ENCODE assay signal across 8 cellular contexts in genomic region chr14:23556700-23557440, GRCh38. TPM values are rescaled to one million over a fixed set of nuclear protein-coding genes. Genes with fewer than 3 reads are reported as not detected.
DNase-seq lines count a peak whose midpoint lies in the region; ATAC-seq and TF ChIP-seq lines count a peak whose summit lies in the region.

No MANE protein-coding gene starts in this region.

- peaks cover 41% of the 10 kb centered on the region for H3K36me3 Mint-ChIP-seq in Caco-2 (ENCODE audit: insufficient read depth, unreplicated experiment)

- no peaks in the 10 kb centered on the region for H4K20me1 ChIP-seq in neural cell (ENCODE audit: insufficient read depth)

- ATAC-seq in GM21526 (IDR thresholded peaks at IDR 0.05; ENCODE audit: low FRiP score, unreplicated experiment) = no peak
- ATAC-seq in HG02571 (IDR thresholded peaks at IDR 0.05; ENCODE audit: unreplicated experiment) = no peak

- H3K9me3 Mint-ChIP-seq in Caco-2 (ENCODE audit: unreplicated experiment) = no peaks in the 10 kb centered on the region

- DNase-seq in Caco-2 (no peak), MV-4-11 (lab: John Stamatoyannopoulos, UW) (peak; percentile 12), dermis blood vessel endothelial cell (peak; percentile 15), kidney glomerular epithelial cell (lab: John Stamatoyannopoulos, UW) (no peak), A172 (ENCODE audit: low spot score) (no peak)

- no peak overlapping the region for H2AFZ ChIP-seq in neural cell (ENCODE audit: low read depth, low read length)

- H3K4me3 ChIP-seq in Caco-2 (ENCODE audit: low read depth, low read length) (peak overlapping the region; percentile 97), neural cell (ENCODE audit: low read length) (peak overlapping the region; percentile 95)

- H3K4me3 Mint-ChIP-seq in Caco-2 (ENCODE audit: unreplicated experiment) = peak overlapping the region; percentile 94

- no peaks in the 10 kb centered on the region for H3K27me3 Mint-ChIP-seq in Caco-2 (ENCODE audit: insufficient read depth, unreplicated experiment)

- H3K27ac ChIP-seq in neural cell (ENCODE audit: low read length) = peak overlapping the region; percentile 89

- peak overlapping the region; percentile 91 for H3K27ac Mint-ChIP-seq in Caco-2 (ENCODE audit: unreplicated experiment)

- H3K9ac ChIP-seq in neural cell (ENCODE audit: low read length) = peak overlapping the region; percentile 97

- no peaks in the 10 kb centered on the region for H3K9me3 ChIP-seq in Caco-2
- H3K9me3 ChIP-seq in neural cell (ENCODE audit: low read length) = no peaks in the 10 kb centered on the region

- POLR2A ChIA-PET in Caco-2 (lab: Charles Lee) = no interaction called here

- H3K27me3 ChIP-seq in Caco-2 (replicated peaks; ENCODE audit: control insufficient read depth, insufficient read depth, low read length) (no peaks in the 10 kb centered on the region), neural cell (ENCODE audit: insufficient read depth, low read depth, low read length) (no peaks in the 10 kb centered on the region)

- H3K36me3 ChIP-seq in Caco-2 (ENCODE audit: control insufficient read depth, insufficient read depth, low read length) (peaks cover 4% of the 10 kb centered on the region), neural cell (ENCODE audit: insufficient read depth, low read length) (no peaks in the 10 kb centered on the region)

- peaks cover 14% of the 10 kb centered on the region for H3K4me1 Mint-ChIP-seq in Caco-2 (ENCODE audit: low read depth, unreplicated experiment)

- TF ChIP-seq EP300 in neural cell (conservative IDR thresholded peaks at IDR 0.05; ENCODE audit: poor library complexity, severe bottlenecking) = no peak

- no peak for TF ChIP-seq RAD21 in neural cell (conservative IDR thresholded peaks at IDR 0.05)

- H3K9me2 ChIP-seq in neural cell (ENCODE audit: insufficient read depth, low read length) = no peaks in the 10 kb centered on the region

- CTCF ChIA-PET in Caco-2 (lab: Charles Lee) = interaction anchor here (7.3 kb wide), 1 partner anchor 79 kb away, joined by 50 read pairs; no protein-coding TSS in a partner anchor

- peaks cover 20% of the 10 kb centered on the region for H3K79me2 ChIP-seq in neural cell (replicated peaks; ENCODE audit: insufficient read depth, low read length)

- H3K4me2 ChIP-seq in neural cell (ENCODE audit: low read length) = peak overlapping the region; percentile 97

- intact Hi-C loops in Caco-2 (cut with micrococcal nuclease; ENCODE audit: unreplicated experiment) = no loop called here

- TF ChIP-seq CTCF in Caco-2 (IDR thresholded peaks at IDR 0.05; ENCODE audit: insufficient read depth in 1 of 2, low read depth in 1 of 2, low read length in 1 of 2, severe bottlenecking in 1 of 2, unreplicated experiment in 1 of 2) (no peak), neural cell (IDR thresholded peaks at IDR 0.05; ENCODE audit: poor library complexity, severe bottlenecking) (no peak)

- H3K4me1 ChIP-seq in Caco-2 = 0 out of 2 replicates have a peak, but pooled peaks cover 9% of the 10 kb centered on the region

- no peaks in the 10 kb centered on the region for H3F3A ChIP-seq in neural cell (ENCODE audit: insufficient read depth, low read length, poor library complexity, severe bottlenecking)

- BruUV-seq in Caco-2 (replicated peaks; lab: Mats Ljungman, UMichigan) = no TSS peak

TF ChIP-seq in neural cell, 6 proteins besides CTCF, POLR2A, EP300 and RAD21:
- TF ChIP-seq EZH2 (IDR thresholded peaks at IDR 0.05; ENCODE audit: borderline replicate concordance, insufficient read depth, low read length, poor library complexity, severe bottlenecking) (no peak), MXI1 (conservative IDR thresholded peaks at IDR 0.05; ENCODE audit: poor library complexity, severe bottlenecking) (no peak), TAF1 (IDR thresholded peaks at IDR 0.05; ENCODE audit: low read depth) (no peak), SMC3 (conservative IDR thresholded peaks at IDR 0.05; ENCODE audit: poor library complexity) (no peak), REST (IDR thresholded peaks at IDR 0.05; ENCODE audit: borderline replicate concordance) (no peak), POLR2AphosphoS5 (IDR thresholded peaks at IDR 0.05) (no peak)
TF ChIP-seq in neural cell: peak in this region for 0.

RNA-seq across cellular contexts. Expression of gene THTPA, which starts 0.8 kb away (rescaled TPM):
- total RNA-seq in Caco-2 (2022) = 9.3 and 9.5 TPM in 2 replicates
- total RNA-seq in dermis blood vessel endothelial cell = 6.0 and 10.6 TPM in 2 replicates
- 51.3 and 58.2 TPM in 2 replicates for polyA plus RNA-seq in neural cell
- polyA minus RNA-seq in neural cell = 25.8 and 37.0 TPM in 2 replicates
- total RNA-seq in A172 (2014; rRNA removed; shearing (Covaris generic)) = 5.0 and 5.2 TPM in 2 replicates

RNA-seq across cellular contexts. Expression of gene ZFHX2, which starts 5.3 kb away (rescaled TPM):
- total RNA-seq in Caco-2 (2022) (1.1 and 1.4 TPM in 2 replicates), dermis blood vessel endothelial cell (0.17 and 0.23 TPM in 2 replicates)
- polyA plus RNA-seq in neural cell = 0.72 and 1.7 TPM in 2 replicates
- 5.4 and 13.0 TPM in 2 replicates for polyA minus RNA-seq in neural cell
- total RNA-seq in A172 (2014; rRNA removed; shearing (Covaris generic)) = 0.29 TPM in 2 replicates

RNA-seq across cellular contexts. Expression of gene AP1G2, which starts 10.7 kb away (rescaled TPM):
- total RNA-seq in Caco-2 (2022) = 160 and 164 TPM in 2 replicates
- total RNA-seq in dermis blood vessel endothelial cell = 28.8 and 29.6 TPM in 2 replicates
- polyA plus RNA-seq in neural cell = 127 and 163 TPM in 2 replicates
- polyA minus RNA-seq in neural cell = 46.5 and 53.4 TPM in 2 replicates
- total RNA-seq in A172 (2014; rRNA removed; shearing (Covaris generic)) = 6.0 and 16.6 TPM in 2 replicates

RNA-seq across cellular contexts. Expression of gene JPH4, which starts 21.7 kb away (rescaled TPM):
- total RNA-seq in Caco-2 (2022) (not detected in 2 replicates), dermis blood vessel endothelial cell (not detected in 2 replicates)
- polyA plus RNA-seq in neural cell = 68.2 and 76.9 TPM in 2 replicates
- 59.4 and 60.7 TPM in 2 replicates for polyA minus RNA-seq in neural cell
- not detected in 2 replicates for total RNA-seq in A172 (2014; rRNA removed; shearing (Covaris generic))

Comparison
In these comparisons a context has a peak if more than half of its experiments do, and no peak if none do; other contexts are left out.
1. DNase-seq: peak in MV-4-11 (single experiment) and dermis blood vessel endothelial cell (single experiment); none in Caco-2 (0 of 2), kidney glomerular epithelial cell (single experiment) and A172 (single experiment).